ENCODE assay signal across 7 cellular contexts in the genomic region with DNA sequence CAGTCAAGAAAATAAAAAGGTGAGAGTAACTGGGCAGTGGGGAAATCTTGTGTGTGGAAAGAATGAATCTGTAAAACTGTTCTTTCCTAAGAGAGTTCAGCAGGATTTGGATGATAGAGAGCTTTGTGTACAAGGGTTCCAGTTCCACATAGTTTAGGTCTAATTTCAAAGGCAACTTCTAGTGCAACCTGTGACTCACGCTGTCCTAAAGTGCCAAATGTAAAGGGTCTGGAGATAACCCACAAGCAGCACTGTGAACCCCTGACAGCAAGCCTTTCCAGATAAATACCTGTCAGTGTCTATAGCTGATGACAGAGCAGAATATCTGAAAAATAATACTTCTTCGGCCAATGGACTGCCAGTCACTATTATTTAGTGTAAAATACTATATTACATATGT. TPM values are rescaled to one million over a fixed set of nuclear protein-coding genes. Genes with fewer than 3 reads are reported as not detected.
DNase-seq lines count a peak whose midpoint lies in the region; ATAC-seq, FAIRE-seq and TF ChIP-seq lines count a peak whose summit lies in the region.
"Not testable (repeated sequence)": the region's sequence is repeated elsewhere in the genome, so short reads cannot be mapped to it uniquely, and the experiment has no call there.

No MANE protein-coding gene starts in this region.

- TF ChIP-seq POLR2A in K562 (conservative IDR thresholded peaks at IDR 0.05); HepG2 (IDR thresholded peaks at IDR 0.05; ENCODE audit: insufficient read depth in 1 of 2, low read depth in 2 of 2, low read length in 2 of 2): not testable (repeated sequence)

- POLR2A ChIA-PET in K562 (lab: Yijun Ruan, JAX); HepG2 (lab: Yijun Ruan, JAX): not testable (repeated sequence)

- H3K36me3 ChIP-seq in astrocyte (ENCODE audit: insufficient read depth, low read length); K562 (ENCODE audit: control insufficient read depth, insufficient read depth, low read length); heart right ventricle; HepG2 (replicated peaks in 1 of 2; ENCODE audit: control insufficient read depth in 1 of 2, insufficient read depth in 2 of 2, low read length in 2 of 2): not testable (repeated sequence)

- H3K9me1 ChIP-seq in K562 (ENCODE audit: control insufficient read depth, insufficient read depth, low read length) = not testable (repeated sequence)

- ATAC-seq in SK-N-SH treated with all-trans-retinoic acid at 6 μM for 48 hours (peak; percentile 54), K562 (peak; percentile 97), Right ventricle myocardium superior (ENCODE audit: poor library complexity) (peak; percentile 74), heart right ventricle (peak in 5 of 8 donors; percentile 39 to 81 (median 66)), HepG2 (peak; percentile 75)

- H3K36me3 Mint-ChIP-seq in astrocyte (ENCODE audit: low read depth, unreplicated experiment) = not testable (repeated sequence)

- not testable (repeated sequence) for H3K27ac Mint-ChIP-seq in astrocyte (ENCODE audit: unreplicated experiment)

- intact Hi-C loops in K562 (cut with micrococcal nuclease); Right ventricle myocardium superior (cut with DNase I); heart right ventricle (cut with DNase I); HepG2 (cut with micrococcal nuclease; ENCODE audit: unreplicated experiment): not testable (repeated sequence)

- not testable (repeated sequence) for FAIRE-seq in astrocyte (lab: Jason Lieb, UNC); K562 (lab: Jason Lieb, UNC); HepG2 (lab: Jason Lieb, UNC)

- not testable (repeated sequence) for TF ChIP-seq CTCF in astrocyte (IDR thresholded peaks at IDR 0.05; ENCODE audit: insufficient read depth, low read depth, low read length); K562 (IDR thresholded peaks at IDR 0.05 in 2 of 3, conservative IDR thresholded peaks at IDR 0.05 in 1 of 3; ENCODE audit: insufficient read depth in 2 of 3, low read depth in 1 of 3, low read length in 3 of 3); heart right ventricle (IDR thresholded peaks at IDR 0.05); HepG2 (CRISPR knock-in tag; IDR thresholded peaks at IDR 0.05)

- not testable (repeated sequence) for H3K4me2 ChIP-seq in astrocyte (ENCODE audit: low read length); K562 (ENCODE audit: insufficient read depth, low read length); HepG2 (ENCODE audit: low read depth, low read length)

- TF ChIP-seq RAD21 in K562 (CRISPR knock-in tag; conservative IDR thresholded peaks at IDR 0.05 in 1 of 2, IDR thresholded peaks at IDR 0.05 in 1 of 2); HepG2 (CRISPR knock-in tag; IDR thresholded peaks at IDR 0.05): not testable (repeated sequence)

- not testable (repeated sequence) for H3K4me3 ChIP-seq in astrocyte (ENCODE audit: insufficient read depth, low read depth, low read length); K562; heart right ventricle; HepG2 (replicated peaks in 1 of 3; ENCODE audit: insufficient read depth in 1 of 3, low read depth in 2 of 3, low read length in 3 of 3)

- H3K27me3 Mint-ChIP-seq in astrocyte (ENCODE audit: low read depth, unreplicated experiment) = not testable (repeated sequence)

- not testable (repeated sequence) for H2AFZ ChIP-seq in astrocyte (ENCODE audit: low read depth, low read length); K562 (ENCODE audit: low read depth, low read length); HepG2 (ENCODE audit: low read length)

- not testable (repeated sequence) for BruUV-seq in K562 (replicated peaks; lab: Mats Ljungman, UMichigan); HepG2 (replicated peaks; lab: Mats Ljungman, UMichigan)

- H3K4me1 ChIP-seq in astrocyte (ENCODE audit: insufficient read depth, low read length); K562 (replicated peaks in 1 of 2; ENCODE audit: control insufficient read depth in 2 of 2, insufficient read depth in 2 of 2, low read length in 2 of 2); heart right ventricle; HepG2 (ENCODE audit: insufficient read depth, low read length): not testable (repeated sequence)

- peak; percentile 2 for DNase-seq in astrocyte (ENCODE audit: low read depth)
- DNase-seq in K562 (ENCODE audit: extremely low read depth in 1 of 4, low spot score in 3 of 4) = peak in 1 of 4 experiments; percentile 52
- peak; percentile 5 for DNase-seq in fibroblast of peridontal ligament (ENCODE audit: extremely low read depth)
- not testable (repeated sequence) for DNase-seq in Right ventricle myocardium superior, heart right ventricle
- peak; percentile 4 for DNase-seq in HepG2 (ENCODE audit: low spot score)

- not testable (repeated sequence) for H3K9me3 ChIP-seq in astrocyte (ENCODE audit: insufficient read depth, low read depth, low read length); K562 (replicated peaks; ENCODE audit: control insufficient read depth, insufficient read depth, low read depth, low read length); heart right ventricle; HepG2 (ENCODE audit: low read length)

- not testable (repeated sequence) for H3K9me3 Mint-ChIP-seq in astrocyte (ENCODE audit: unreplicated experiment)

- CTCF ChIA-PET in K562 (lab: Yijun Ruan, JAX; ENCODE audit: low intra/inter-chr PET ratio); HepG2 (lab: Yijun Ruan, JAX; ENCODE audit: low intra/inter-chr PET ratio, low total read pairs): not testable (repeated sequence)

- not testable (repeated sequence) for H3K4me3 Mint-ChIP-seq in astrocyte (ENCODE audit: unreplicated experiment)

- in situ Hi-C loops in K562 (cut with MboI); HepG2 (cut with HindIII; ENCODE audit: extremely low pct_ligation_motif_present, low pct_unique_long_range_greater_than_20kb): not testable (repeated sequence)

- not testable (repeated sequence) for H3K9ac ChIP-seq in astrocyte (ENCODE audit: low read length); K562 (ENCODE audit: insufficient read depth in 1 of 2, low read depth in 2 of 2, low read length in 2 of 2); HepG2 (ENCODE audit: insufficient read depth, low read depth, low read length)

- H3K27me3 ChIP-seq in astrocyte (ENCODE audit: insufficient read depth, low read length); K562 (ENCODE audit: control insufficient read depth in 2 of 2, insufficient read depth in 2 of 2, low read length in 2 of 2); heart right ventricle; HepG2 (ENCODE audit: control insufficient read depth in 1 of 2, insufficient read depth in 2 of 2, low read length in 2 of 2): not testable (repeated sequence)

- TF ChIP-seq EP300 in K562 (IDR thresholded peaks at IDR 0.05; ENCODE audit: low read length); HepG2 (IDR thresholded peaks at IDR 0.05; ENCODE audit: low read depth in 2 of 2, low read length in 2 of 2); HepG2 (CRISPR knock-in tag; IDR thresholded peaks at IDR 0.05; ENCODE audit: borderline replicate concordance): not testable (repeated sequence)

- H3K79me2 ChIP-seq in astrocyte (ENCODE audit: insufficient read depth, low read length); K562 (ENCODE audit: control insufficient read depth, insufficient read depth, low read length); HepG2 (ENCODE audit: insufficient read depth, low read length): not testable (repeated sequence)

- not testable (repeated sequence) for H3K27ac ChIP-seq in astrocyte (ENCODE audit: low read depth, low read length); K562 (ENCODE audit: extremely low read depth, low read depth, low read length); heart right ventricle; HepG2 (ENCODE audit: extremely low read length, insufficient read depth, low read length)

- 11% methylated on average over 2 of the region's 2 CpGs for WGBS in K562 (ENCODE audit: insufficient coverage, low coverage, missing lambda C conversion rate)
- WGBS in heart right ventricle, 2 donors = 37 to 58% methylated on average over 2 of the region's 2 CpGs
- WGBS in HepG2 (ENCODE audit: low lambda C conversion rate) = 96% methylated on average over 1 of the region's 2 CpGs

- H3K4me1 Mint-ChIP-seq in astrocyte (ENCODE audit: low read depth, unreplicated experiment) = not testable (repeated sequence)

- H4K20me1 ChIP-seq in astrocyte (ENCODE audit: insufficient read depth, low read length); K562 (replicated peaks; ENCODE audit: control insufficient read depth, insufficient read depth, low read length); HepG2 (ENCODE audit: insufficient read depth, low read length): not testable (repeated sequence)

RNA-seq across cellular contexts. Expression of gene AGAP4, which starts 16.3 kb away (rescaled TPM):
- 16.4 and 18.4 TPM in 2 replicates for total RNA-seq in astrocyte
- 41.4 and 98.0 TPM in 2 replicates for total RNA-seq in K562 (2011; cell fraction: chromatin; rRNA removed; ENCODE audit: low replicate concordance)
- total RNA-seq in K562 (2011; cell fraction: nucleolus; rRNA removed) = 25.2 and 29.5 TPM in 2 replicates
- 27.5 and 36.4 TPM in 2 replicates for total RNA-seq in K562 (2011; cell fraction: nucleoplasm; rRNA removed)
- total RNA-seq in K562 (2014; rRNA removed) = 11.9 and 14.2 TPM in 2 replicates
- 13.7 and 16.7 TPM in 2 replicates for total RNA-seq in K562 (2014; rRNA removed; fragmentation: Illumina TruSeq; extraction: Trizol)
- 15.1 and 18.0 TPM in 2 replicates for total RNA-seq in K562 (2015; rRNA removed; fragmentation: Illumina TruSeq; extraction: Trizol)
- 20.8 and 22.0 TPM in 2 replicates for total RNA-seq in K562 (2021)
- 41.6 and 46.6 TPM in 2 replicates for polyA plus RNA-seq in K562 (2011; rRNA removed)
- 11.9 and 17.0 TPM in 2 replicates for polyA plus RNA-seq in K562 (2011; cell fraction: cytosol; rRNA removed)
- 135 and 145 TPM in 2 replicates for polyA plus RNA-seq in K562 (2011; cell fraction: nucleus; rRNA removed)
- 19.3 and 24.4 TPM in 2 replicates for polyA plus RNA-seq in K562 (2012)
- polyA plus RNA-seq in K562 (2014; fragmentation: Illumina TruSeq; extraction: Trizol) = 17.5 and 18.0 TPM in 2 replicates
- 1 to 10 TPM; 1.5 to 6.0 TPM for polyA plus RNA-seq in K562 (2014; fragmentation: Nextera tagmentation; extraction: Ambion mirVana)
- polyA plus RNA-seq in K562 (2014; rRNA removed) = 22.7 and 26.6 TPM in 2 replicates
- polyA minus RNA-seq in K562 (2011; rRNA and poly(A)+ RNA removed) = 11.2 and 12.9 TPM in 2 replicates
- 6.5 and 7.7 TPM in 2 replicates for polyA minus RNA-seq in K562 (2011; cell fraction: cytosol; rRNA and poly(A)+ RNA removed)
- polyA minus RNA-seq in K562 (2011; cell fraction: nucleus; rRNA and poly(A)+ RNA removed) = 11.0 and 20.1 TPM in 2 replicates
- 6.4 TPM for total RNA-seq in Right ventricle myocardium superior
- 1 to 10 TPM; 4.3 to 9.7 (median 7.2) TPM for total RNA-seq in heart right ventricle
- 10 to 100 TPM in 1 of 2 donors, 1 to 10 TPM in 1; 4.6 to 32.4 TPM for polyA plus RNA-seq in heart right ventricle
- 5.8 and 11.0 TPM in 2 replicates for total RNA-seq in HepG2 (2016; rRNA removed; fragmentation: Illumina TruSeq; extraction: Trizol)
- 15.2 and 16.7 TPM in 2 replicates for total RNA-seq in HepG2 (2016; cell fraction: cytosol; rRNA removed; fragmentation: Illumina TruSeq; extraction: Trizol; ENCODE audit: low read depth)
- 5.7 and 11.6 TPM in 2 replicates for total RNA-seq in HepG2 (2016; cell fraction: insoluble cytoplasmic fraction; rRNA removed; fragmentation: Illumina TruSeq; extraction: Trizol)
- 8.8 and 9.7 TPM in 2 replicates for total RNA-seq in HepG2 (2016; cell fraction: membrane; rRNA removed; fragmentation: Illumina TruSeq; extraction: Trizol)
- 15.5 and 20.6 TPM in 2 replicates for total RNA-seq in HepG2 (2016; cell fraction: nucleus; rRNA removed; fragmentation: Illumina TruSeq; extraction: Trizol)
- 31.9 and 38.3 TPM in 2 replicates for polyA plus RNA-seq in HepG2 (2011; rRNA removed)
- 10.4 and 10.5 TPM in 2 replicates for polyA plus RNA-seq in HepG2 (2011; cell fraction: cytosol; rRNA removed)
- polyA plus RNA-seq in HepG2 (2011; cell fraction: nucleus; rRNA removed) = 78.2 and 88.1 TPM in 2 replicates
- polyA plus RNA-seq in HepG2 (2012) = 17.2 and 19.0 TPM in 2 replicates
- 1.7 and 2.1 TPM in 2 replicates for polyA plus RNA-seq in HepG2 (2016; cell fraction: cytosol; fragmentation: Illumina TruSeq; extraction: Trizol; ENCODE audit: low read depth)
- polyA plus RNA-seq in HepG2 (2016; cell fraction: insoluble cytoplasmic fraction; fragmentation: Illumina TruSeq; extraction: Trizol; ENCODE audit: low read depth) = 7.5 and 8.3 TPM in 2 replicates
- polyA plus RNA-seq in HepG2 (2016; cell fraction: membrane; fragmentation: Illumina TruSeq; extraction: Trizol; ENCODE audit: low read depth) = 3.5 and 4.2 TPM in 2 replicates
- polyA plus RNA-seq in HepG2 (2016; cell fraction: nucleus; fragmentation: Illumina TruSeq; extraction: Trizol; ENCODE audit: insufficient read depth, low read depth) = 93.4 and 103 TPM in 2 replicates
- 16.4 and 20.4 TPM in 2 replicates for polyA minus RNA-seq in HepG2 (2011; rRNA and poly(A)+ RNA removed; ENCODE audit: low replicate concordance)
- polyA minus RNA-seq in HepG2 (2011; cell fraction: cytosol; rRNA and poly(A)+ RNA removed) = 4.4 and 8.4 TPM in 2 replicates
- 22.3 and 32.9 TPM in 2 replicates for polyA minus RNA-seq in HepG2 (2011; cell fraction: nucleus; rRNA and poly(A)+ RNA removed)
